Comparison of ENCODE assay signal across 18 cellular contexts in genomic region chr10:74962517-74962916, GRCh38.
DNase-seq lines count a peak whose midpoint lies in the region; ATAC-seq and TF ChIP-seq lines count a peak whose summit lies in the region.
"Had no signal": no experiment of that assay in that cellular context is flagged by ENCODE, and none has a peak within 500 bp of the region (broad histone marks: within the 10 kb centered on the region; RNA-seq: fewer than 3 reads in every experiment).

No MANE protein-coding gene starts in this region.

- TF ChIP-seq CTCF in CD4-positive, alpha-beta T cell (IDR thresholded peaks at IDR 0.05) = no peak
- TF ChIP-seq CTCF in HEK293 (tag by site-specific recombination; IDR thresholded peaks at IDR 0.05) (no peak), mesothelial cell of epicardium (IDR thresholded peaks at IDR 0.05; ENCODE audit: unreplicated experiment) (no peak)

- intact Hi-C loops in CD4-positive, alpha-beta T cell (cut with DNase I, micrococcal nuclease) = no loop called here
- intact Hi-C loops in left ventricle myocardium superior (cut with micrococcal nuclease) = no loop called here

- H3K27me3 ChIP-seq in CD4-positive, alpha-beta T cell (ENCODE audit: control insufficient read depth, insufficient read depth, low read length) = no peaks in the 10 kb centered on the region
- H3K27me3 ChIP-seq: BLaER1 had no signal

- H3K4me3 ChIP-seq in HEK293 (ENCODE audit: low read depth, low read length) = no peak overlapping the region
- H3K4me3 ChIP-seq: BLaER1, GM23338, HAP-1 had no signal

- peak overlapping the region; percentile 64 for H3K27ac Mint-ChIP-seq in CD4-positive, alpha-beta T cell
- H3K27ac Mint-ChIP-seq in mesothelial cell of epicardium = peak overlapping the region; percentile 94
- H3K27ac Mint-ChIP-seq: B cell; CD4-positive, CD25-positive, alpha-beta regulatory T cell; HFFc6 had no signal

- no peaks in the 10 kb centered on the region for H3K36me3 ChIP-seq in HEK293 (ENCODE audit: control insufficient read depth in 2 of 2, insufficient read depth in 1 of 2, low read length in 2 of 2)
- H3K36me3 ChIP-seq: HAP-1 had no signal

- H3K9me3 Mint-ChIP-seq in CD4-positive, alpha-beta T cell = no peaks in the 10 kb centered on the region
- H3K9me3 Mint-ChIP-seq in mesothelial cell of epicardium = no peaks in the 10 kb centered on the region
- H3K9me3 Mint-ChIP-seq: CD8-positive, alpha-beta memory T cell; HFFc6 had no signal

- H3K36me3 Mint-ChIP-seq in CD4-positive, alpha-beta T cell (ENCODE audit: low read depth) = peaks cover 8% of the 10 kb centered on the region
- peaks cover 16% of the 10 kb centered on the region for H3K36me3 Mint-ChIP-seq in mesothelial cell of epicardium

- peaks cover 29% of the 10 kb centered on the region for H3K4me1 ChIP-seq in HEK293 (ENCODE audit: control insufficient read depth, insufficient read depth, low read length)
- H3K4me1 ChIP-seq: HAP-1 had no signal

- no peak overlapping the region for H3K4me3 Mint-ChIP-seq in CD4-positive, alpha-beta T cell
- H3K4me3 Mint-ChIP-seq in mesothelial cell of epicardium = no peak overlapping the region
- H3K4me3 Mint-ChIP-seq: B cell; CD4-positive, CD25-positive, alpha-beta regulatory T cell; CD8-positive, alpha-beta memory T cell; GM23338; HFFc6 had no signal

- peaks cover 51% of the 10 kb centered on the region for H3K4me1 Mint-ChIP-seq in CD4-positive, alpha-beta T cell (ENCODE audit: low read depth)
- peaks cover 65% of the 10 kb centered on the region for H3K4me1 Mint-ChIP-seq in mesothelial cell of epicardium

- CTCF ChIA-PET in CD4-positive, alpha-beta T cell (lab: Charles Lee) = no interaction called here
- CTCF ChIA-PET in HEK293 (lab: Yijun Ruan, JAX) = no interaction called here

- POLR2A ChIA-PET in CD4-positive, alpha-beta T cell (lab: Charles Lee) = no interaction called here
- POLR2A ChIA-PET in HEK293 (lab: Yijun Ruan, JAX) = no interaction called here

- no peaks in the 10 kb centered on the region for H3K27me3 Mint-ChIP-seq in CD4-positive, alpha-beta T cell
- no peaks in the 10 kb centered on the region for H3K27me3 Mint-ChIP-seq in mesothelial cell of epicardium (ENCODE audit: low read depth)
- H3K27me3 Mint-ChIP-seq: B cell; CD4-positive, CD25-positive, alpha-beta regulatory T cell; CD8-positive, alpha-beta memory T cell had no signal

- no peaks in the 10 kb centered on the region for H3K9me3 ChIP-seq in CD4-positive, alpha-beta T cell (ENCODE audit: control insufficient read depth, low read length)
- H3K9me3 ChIP-seq in HEK293 (ENCODE audit: control insufficient read depth, insufficient read depth, low read depth, low read length) = no peaks in the 10 kb centered on the region
- H3K9me3 ChIP-seq: HAP-1 had no signal

- no peak for DNase-seq in CD4-positive, alpha-beta T cell
- DNase-seq in mesothelial cell of epicardium (ENCODE audit: low spot score in 2 of 2, unreplicated experiment in 2 of 2) (no peak), left lobe of liver (ENCODE audit: low spot score) (no peak), NCI-H345 treated with DMSO at 0.1 percent for 48 hours (lab: John Stamatoyannopoulos, UW; ENCODE audit: unreplicated experiment) (no peak), left ventricle myocardium superior (no peak)
- DNase-seq: CD4-positive, CD25-positive, alpha-beta regulatory T cell; CD8-positive, alpha-beta memory T cell; DMS 273 treated with DMSO at 0.1 percent for 48 hours; DMS79; EL; GDM1; HFFc6 had no signal

- ATAC-seq in CD4-positive, alpha-beta T cell (ENCODE audit: poor library complexity) = no peak
- ATAC-seq in left lobe of liver (no peak), left ventricle myocardium superior (no peak)
- ATAC-seq: GM23338 had no signal

- H3K27ac ChIP-seq in CD4-positive, alpha-beta T cell (ENCODE audit: low read depth, low read length) = no peak overlapping the region
- H3K27ac ChIP-seq in HEK293 (ENCODE audit: extremely low read depth, low read depth, low read length) = no peak overlapping the region
- H3K27ac ChIP-seq: 22Rv1, BLaER1 had no signal

TF ChIP-seq in HEK293, 187 proteins besides CTCF, POLR2A, EP300 and RAD21:
- TF ChIP-seq ZNF133 (tag by site-specific recombination; IDR thresholded peaks at IDR 0.05) (no peak), TCF7L2 (IDR thresholded peaks at IDR 0.05; ENCODE audit: borderline replicate concordance, low read depth, low read length) (no peak), ZNF704 (tag by site-specific recombination; IDR thresholded peaks at IDR 0.05) (no peak), ZNF621 (tag by site-specific recombination; IDR thresholded peaks at IDR 0.05) (no peak), ZNF132 (tag by site-specific recombination; IDR thresholded peaks at IDR 0.05; ENCODE audit: borderline replicate concordance) (no peak), ZNF629 (tag by site-specific recombination; IDR thresholded peaks at IDR 0.05) (peak; percentile 71; the same call in 1 of the 2 replicates), TRIM28 (IDR thresholded peaks at IDR 0.05; ENCODE audit: borderline replicate concordance, low read length) (no peak), ZNF514 (tag by site-specific recombination; IDR thresholded peaks at IDR 0.05) (no peak), ZNF37A (tag by site-specific recombination; IDR thresholded peaks at IDR 0.05) (no peak), ZNF580 (tag by site-specific recombination; IDR thresholded peaks at IDR 0.05) (no peak), ZBTB21 (tag by site-specific recombination; IDR thresholded peaks at IDR 0.05) (peak; percentile 41; the same call in 1 of the 2 replicates)
- TF ChIP-seq, protein P1, sequence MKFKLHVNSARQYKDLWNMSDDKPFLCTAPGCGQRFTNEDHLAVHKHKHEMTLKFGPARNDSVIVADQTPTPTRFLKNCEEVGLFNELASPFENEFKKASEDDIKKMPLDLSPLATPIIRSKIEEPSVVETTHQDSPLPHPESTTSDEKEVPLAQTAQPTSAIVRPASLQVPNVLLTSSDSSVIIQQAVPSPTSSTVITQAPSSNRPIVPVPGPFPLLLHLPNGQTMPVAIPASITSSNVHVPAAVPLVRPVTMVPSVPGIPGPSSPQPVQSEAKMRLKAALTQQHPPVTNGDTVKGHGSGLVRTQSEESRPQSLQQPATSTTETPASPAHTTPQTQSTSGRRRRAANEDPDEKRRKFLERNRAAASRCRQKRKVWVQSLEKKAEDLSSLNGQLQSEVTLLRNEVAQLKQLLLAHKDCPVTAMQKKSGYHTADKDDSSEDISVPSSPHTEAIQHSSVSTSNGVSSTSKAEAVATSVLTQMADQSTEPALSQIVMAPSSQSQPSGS (tag by site-specific recombination; IDR thresholded peaks at IDR 0.05; ENCODE audit: low read depth) = peak; percentile 82
- TF ChIP-seq, protein P2, sequence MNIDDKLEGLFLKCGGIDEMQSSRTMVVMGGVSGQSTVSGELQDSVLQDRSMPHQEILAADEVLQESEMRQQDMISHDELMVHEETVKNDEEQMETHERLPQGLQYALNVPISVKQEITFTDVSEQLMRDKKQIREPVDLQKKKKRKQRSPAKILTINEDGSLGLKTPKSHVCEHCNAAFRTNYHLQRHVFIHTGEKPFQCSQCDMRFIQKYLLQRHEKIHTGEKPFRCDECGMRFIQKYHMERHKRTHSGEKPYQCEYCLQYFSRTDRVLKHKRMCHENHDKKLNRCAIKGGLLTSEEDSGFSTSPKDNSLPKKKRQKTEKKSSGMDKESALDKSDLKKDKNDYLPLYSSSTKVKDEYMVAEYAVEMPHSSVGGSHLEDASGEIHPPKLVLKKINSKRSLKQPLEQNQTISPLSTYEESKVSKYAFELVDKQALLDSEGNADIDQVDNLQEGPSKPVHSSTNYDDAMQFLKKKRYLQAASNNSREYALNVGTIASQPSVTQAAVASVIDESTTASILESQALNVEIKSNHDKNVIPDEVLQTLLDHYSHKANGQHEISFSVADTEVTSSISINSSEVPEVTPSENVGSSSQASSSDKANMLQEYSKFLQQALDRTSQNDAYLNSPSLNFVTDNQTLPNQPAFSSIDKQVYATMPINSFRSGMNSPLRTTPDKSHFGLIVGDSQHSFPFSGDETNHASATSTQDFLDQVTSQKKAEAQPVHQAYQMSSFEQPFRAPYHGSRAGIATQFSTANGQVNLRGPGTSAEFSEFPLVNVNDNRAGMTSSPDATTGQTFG (tag by site-specific recombination; IDR thresholded peaks at IDR 0.05; ENCODE audit: borderline replicate concordance) = no peak
